In genomic region chr1:16931206-16931895, GRCh38 we compare ENCODE assay signal across 2 cellular contexts. TPM values are rescaled to one million over a fixed set of nuclear protein-coding genes. Genes with fewer than 3 reads are reported as not detected.
"Had no signal": no experiment of that assay in that cellular context is flagged by ENCODE, and none has a peak within 500 bp of the region (broad histone marks: within the 10 kb centered on the region; RNA-seq: fewer than 3 reads in every experiment).

No MANE protein-coding gene starts in this region.

RNA-seq across cellular contexts. Expression of gene RNU1-2, which starts 35.6 kb away (rescaled TPM):
- total RNA-seq: M059J had no signal
- polyA plus RNA-seq: IMR-90 had no signal
